1 cellular context compared by ENCODE assay signal in genomic region chr6:75428204-75428603, GRCh38.
TF ChIP-seq lines count a peak whose summit lies in the region.

No MANE protein-coding gene starts in this region.

TF ChIP-seq in IMR-90, 13 proteins besides CTCF, POLR2A, EP300 and RAD21 (continued from another document):
- TF ChIP-seq, protein P1, sequence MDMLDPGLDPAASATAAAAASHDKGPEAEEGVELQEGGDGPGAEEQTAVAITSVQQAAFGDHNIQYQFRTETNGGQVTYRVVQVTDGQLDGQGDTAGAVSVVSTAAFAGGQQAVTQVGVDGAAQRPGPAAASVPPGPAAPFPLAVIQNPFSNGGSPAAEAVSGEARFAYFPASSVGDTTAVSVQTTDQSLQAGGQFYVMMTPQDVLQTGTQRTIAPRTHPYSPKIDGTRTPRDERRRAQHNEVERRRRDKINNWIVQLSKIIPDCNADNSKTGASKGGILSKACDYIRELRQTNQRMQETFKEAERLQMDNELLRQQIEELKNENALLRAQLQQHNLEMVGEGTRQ (IDR thresholded peaks at IDR 0.05; ENCODE audit: low read depth, low read length), result no peak
- TF ChIP-seq, protein P2, sequence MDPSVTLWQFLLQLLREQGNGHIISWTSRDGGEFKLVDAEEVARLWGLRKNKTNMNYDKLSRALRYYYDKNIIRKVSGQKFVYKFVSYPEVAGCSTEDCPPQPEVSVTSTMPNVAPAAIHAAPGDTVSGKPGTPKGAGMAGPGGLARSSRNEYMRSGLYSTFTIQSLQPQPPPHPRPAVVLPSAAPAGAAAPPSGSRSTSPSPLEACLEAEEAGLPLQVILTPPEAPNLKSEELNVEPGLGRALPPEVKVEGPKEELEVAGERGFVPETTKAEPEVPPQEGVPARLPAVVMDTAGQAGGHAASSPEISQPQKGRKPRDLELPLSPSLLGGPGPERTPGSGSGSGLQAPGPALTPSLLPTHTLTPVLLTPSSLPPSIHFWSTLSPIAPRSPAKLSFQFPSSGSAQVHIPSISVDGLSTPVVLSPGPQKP (IDR thresholded peaks at IDR 0.05; ENCODE audit: borderline replicate concordance, low read depth, low read length), result no peak
- TF ChIP-seq CEBPB (IDR thresholded peaks at IDR 0.05; ENCODE audit: low read depth, low read length) (no peak), RFX5 (IDR thresholded peaks at IDR 0.05; ENCODE audit: low read depth, low read length) (no peak), SMC3 (IDR thresholded peaks at IDR 0.05; ENCODE audit: low read depth, low read length) (no peak)
